In genomic region chr13:41424675-41425074, GRCh38 we compare ENCODE assay signal across 1 cellular context. TPM values are rescaled to one million over a fixed set of nuclear protein-coding genes. Genes with fewer than 3 reads are reported as not detected.
"Had no signal": no experiment of that assay in that cellular context is flagged by ENCODE, and none has a peak within 500 bp of the region (broad histone marks: within the 10 kb centered on the region; RNA-seq: fewer than 3 reads in every experiment).

No MANE protein-coding gene starts in this region.

RNA-seq across cellular contexts. Expression of gene RGCC, which starts 32.7 kb away (rescaled TPM):
- total RNA-seq: cardiac muscle cell had no signal
- polyA plus RNA-seq: cardiac muscle cell had no signal
